ENCODE assay signal across 11 cellular contexts in genomic region chr10:51892965-51893658, GRCh38.
DNase-seq lines count a peak whose midpoint lies in the region; ATAC-seq, FAIRE-seq and TF ChIP-seq lines count a peak whose summit lies in the region.
"Had no signal": no experiment of that assay in that cellular context is flagged by ENCODE, and none has a peak within 500 bp of the region (broad histone marks: within the 10 kb centered on the region; RNA-seq: fewer than 3 reads in every experiment).

No MANE protein-coding gene starts in this region.

- no peaks in the 10 kb centered on the region for H3K9me2 ChIP-seq in SK-N-SH

- H3K27me3 ChIP-seq in SK-N-SH (ENCODE audit: insufficient read depth), result no peaks in the 10 kb centered on the region
- no peaks in the 10 kb centered on the region for H3K27me3 ChIP-seq in effector memory CD4-positive, alpha-beta T cell (replicated peaks; ENCODE audit: control insufficient read depth, insufficient read depth, low read length, poor library complexity, severe bottlenecking)
- H3K27me3 ChIP-seq: ovary had no signal

- no peaks in the 10 kb centered on the region for H3K79me2 ChIP-seq in SK-N-SH (ENCODE audit: insufficient read depth)

- FAIRE-seq in A549 (lab: Jason Lieb, UNC), result no peak
- FAIRE-seq: GM18507 had no signal

- H3K4me3 ChIP-seq in A549 (no peak overlapping the region), SK-N-SH (ENCODE audit: low read depth in 2 of 2, low read length in 1 of 2) (no peak overlapping the region), coronary artery (no peak overlapping the region)
- H3K4me3 ChIP-seq in effector memory CD4-positive, alpha-beta T cell (ENCODE audit: insufficient read depth, low read depth, low read length, poor library complexity, severe bottlenecking), result no peak overlapping the region
- H3K4me3 ChIP-seq: ovary had no signal

- no peak overlapping the region for H2AFZ ChIP-seq in SK-N-SH (ENCODE audit: low read depth)

- intact Hi-C loops in left colon (cut with DNase I, micrococcal nuclease), result no loop called here

- H3K9ac ChIP-seq in SK-N-SH, result no peak overlapping the region

- H3K36me3 ChIP-seq in SK-N-SH (replicated peaks in 1 of 2; ENCODE audit: control insufficient read depth in 1 of 2, insufficient read depth in 2 of 2, low read length in 1 of 2), result no peaks in the 10 kb centered on the region
- no peaks in the 10 kb centered on the region for H3K36me3 ChIP-seq in effector memory CD4-positive, alpha-beta T cell (ENCODE audit: control insufficient read depth, insufficient read depth, low read length)
- H3K36me3 ChIP-seq: ovary had no signal

- TF ChIP-seq POLR2A in A549 (IDR thresholded peaks at IDR 0.05; ENCODE audit: low read length), result no peak

- peak; percentile 59 to 82; a peak in 4 of 6 replicates for ATAC-seq in A549
- peak; percentile 96 for ATAC-seq in GM18519 (IDR thresholded peaks at IDR 0.05; ENCODE audit: low FRiP score, unreplicated experiment)
- peak; percentile 80 for ATAC-seq in HG03139 (IDR thresholded peaks at IDR 0.05; ENCODE audit: unreplicated experiment)
- ATAC-seq in left colon, result peak; percentile 45

- no peaks in the 10 kb centered on the region for H4K20me1 ChIP-seq in SK-N-SH (ENCODE audit: insufficient read depth)

- WGBS in A549 (ENCODE audit: missing lambda C conversion rate), result 0% methylated on average over 1 of the region's 1 CpG
- 67% methylated on average over 1 of the region's 1 CpG for WGBS in SK-N-SH (ENCODE audit: low lambda C conversion rate)

- H3K9me3 ChIP-seq in A549 (no peaks in the 10 kb centered on the region), SK-N-SH (no peaks in the 10 kb centered on the region)
- no peaks in the 10 kb centered on the region for H3K9me3 ChIP-seq in effector memory CD4-positive, alpha-beta T cell (ENCODE audit: control insufficient read depth, low read length)
- H3K9me3 ChIP-seq: ovary had no signal

- CTCF ChIA-PET in A549 (lab: Yijun Ruan, JAX) (interaction anchor here (1.3 kb wide), 1 partner anchor 16 kb away, joined by 3 read pairs; no protein-coding TSS in a partner anchor), SK-N-SH (lab: Yijun Ruan, JAX) (interaction anchor here (1.0 kb wide), 1 partner anchor 13 kb away, joined by 4 read pairs; no protein-coding TSS in a partner anchor)

- peak; percentile 1 to 17 for DNase-seq in A549 (ENCODE audit: low read depth in 1 of 2, low spot score in 1 of 2)
- peak; percentile 26 for DNase-seq in SK-N-SH
- DNase-seq in left colon, result no peak
- no peak for DNase-seq in coronary artery (ENCODE audit: low spot score)
- DNase-seq in effector memory CD4-positive, alpha-beta T cell, result no peak
- DNase-seq in superior temporal gyrus (ENCODE audit: extremely low spot score), result no peak
- DNase-seq: activated T-cell treated with anti-CD3 and anti-CD28 coated beads, Interleukin-2, amount 50 U/mL, for 4 hours had no signal

- H3K4me2 ChIP-seq in A549 (no peak overlapping the region), SK-N-SH (no peak overlapping the region)

- POLR2A ChIA-PET in A549 (lab: Yijun Ruan, JAX) (no interaction called here), SK-N-SH (lab: Yijun Ruan, JAX) (no interaction called here)

- TF ChIP-seq EP300 in A549 (IDR thresholded peaks at IDR 0.05), result no peak
- TF ChIP-seq EP300 in SK-N-SH (IDR thresholded peaks at IDR 0.05; ENCODE audit: borderline replicate concordance in 1 of 2, low read depth in 1 of 2, low read length in 1 of 2), result no peak

- no peak overlapping the region for H3K27ac ChIP-seq in A549
- H3K27ac ChIP-seq in SK-N-SH (ENCODE audit: low read depth in 2 of 2, low read length in 1 of 2), result no peak overlapping the region
- H3K27ac ChIP-seq in coronary artery, result peak overlapping the region in 1 of 2 donors; percentile 52
- no peak overlapping the region for H3K27ac ChIP-seq in effector memory CD4-positive, alpha-beta T cell (ENCODE audit: insufficient read depth, low read length, poor library complexity, severe bottlenecking)

- TF ChIP-seq RAD21 in A549 (conservative IDR thresholded peaks at IDR 0.05 in 1 of 2, IDR thresholded peaks at IDR 0.05 in 1 of 2) (no peak), SK-N-SH (IDR thresholded peaks at IDR 0.05; ENCODE audit: low read length) (peak; percentile 52)

- TF ChIP-seq CTCF in A549 (IDR thresholded peaks at IDR 0.05) (no peak), SK-N-SH (IDR thresholded peaks at IDR 0.05) (peak; percentile 46; the same call in 1 of the 2 replicates), coronary artery (IDR thresholded peaks at IDR 0.05) (no peak)

- H3F3A ChIP-seq in SK-N-SH (replicated peaks; ENCODE audit: insufficient read depth), result peaks cover 5% of the 10 kb centered on the region

- H3K4me1 ChIP-seq in A549 (no peaks in the 10 kb centered on the region), SK-N-SH (ENCODE audit: control insufficient read depth in 1 of 2, insufficient read depth in 2 of 2, low read depth in 1 of 2, low read length in 1 of 2) (no peaks in the 10 kb centered on the region; a peak in 1 of 4 replicates)
- no peaks in the 10 kb centered on the region for H3K4me1 ChIP-seq in effector memory CD4-positive, alpha-beta T cell (ENCODE audit: control insufficient read depth, insufficient read depth, low read length, poor library complexity, severe bottlenecking)

TF ChIP-seq in A549, 52 proteins besides CTCF, POLR2A, EP300 and RAD21 (continues in another document):
- TF ChIP-seq KDM5A (IDR thresholded peaks at IDR 0.05), result no peak
- TF ChIP-seq REST (IDR thresholded peaks at IDR 0.05), result no peak
- no peak for TF ChIP-seq EHMT2 (IDR thresholded peaks at IDR 0.05; ENCODE audit: low read depth)
- TF ChIP-seq FOSL2 (IDR thresholded peaks at IDR 0.05), result no peak
- no peak for TF ChIP-seq FOSL2 (CRISPR knock-in tag; IDR thresholded peaks at IDR 0.05)
- no peak for TF ChIP-seq MYC (IDR thresholded peaks at IDR 0.05; ENCODE audit: borderline replicate concordance, low read length)
- no peak for TF ChIP-seq FOXS1 (CRISPR knock-in tag; IDR thresholded peaks at IDR 0.05)

TF ChIP-seq in SK-N-SH, 30 proteins besides CTCF, POLR2A, EP300 and RAD21:
- TF ChIP-seq SMC3 (IDR thresholded peaks at IDR 0.05; ENCODE audit: low read depth, low read length) (peak; percentile 19; the same call in 1 of the 2 replicates), JUND (IDR thresholded peaks at IDR 0.05) (no peak), TCF12 (IDR thresholded peaks at IDR 0.05) (no peak), USF2 (IDR thresholded peaks at IDR 0.05; ENCODE audit: borderline replicate concordance, low read depth, low read length) (no peak), REST (IDR thresholded peaks at IDR 0.05; ENCODE audit: low read depth, low read length) (no peak)

Comparison
In these comparisons a context has a peak if more than half of its experiments do, and no peak if none do; other contexts are left out.
1. ATAC-seq: peak in every context shown above with its lines; median percentile 96 in GM18519; 80 in HG03139; 70 in A549; 45 in left colon.
2. DNase-seq: peak in A549 (2 of 2) and SK-N-SH (single experiment); none in left colon (0 of 2), coronary artery (single experiment), effector memory CD4-positive, alpha-beta T cell (0 of 3) and superior temporal gyrus (single experiment).
3. Of the 12 proteins assayed by ChIP-seq in both A549 and SK-N-SH: peak only in A549: none; only in SK-N-SH: CTCF, RAD21 and SMC3; in both: none; in neither: 9.